ENCODE assay signal across 14 cellular contexts in genomic region chr16:67987460-67988160, GRCh38. TPM values are rescaled to one million over a fixed set of nuclear protein-coding genes. Genes with fewer than 3 reads are reported as not detected.
DNase-seq lines count a peak whose midpoint lies in the region; ATAC-seq and TF ChIP-seq lines count a peak whose summit lies in the region.
"Had no signal": no experiment of that assay in that cellular context is flagged by ENCODE, and none has a peak within 500 bp of the region (broad histone marks: within the 10 kb centered on the region; RNA-seq: fewer than 3 reads in every experiment).

No MANE protein-coding gene starts in this region.

- CTCF ChIA-PET in A673 (lab: Charles Lee), result no interaction called here

- H3K27me3 Mint-ChIP-seq in T-helper 1 cell treated with Interleukin-12 subunit alpha and Interleukin-12 subunit beta and Interleukin-4 antibody, amounts not matched to agents 30 μg/mL and 1 μg/mL, for 36 hours (ENCODE audit: low read depth), result no peaks in the 10 kb centered on the region
- no peaks in the 10 kb centered on the region for H3K27me3 Mint-ChIP-seq in activated T-helper 1 cell treated with anti-CD3 and anti-CD28 coated beads, Interleukin-12 subunit alpha, Interleukin-12 subunit beta, Interleukin-2, Interleukin-4 antibody, amounts not matched to agents 30 ng/mL and 10 ng/mL and 1 ng/mL, durations not matched to agents 14 hours and 24 hours and 36 hours (ENCODE audit: insufficient read depth)

- peaks cover 31% of the 10 kb centered on the region for H3K4me1 Mint-ChIP-seq in T-helper 1 cell treated with Interleukin-12 subunit alpha and Interleukin-12 subunit beta and Interleukin-4 antibody, amounts not matched to agents 30 μg/mL and 1 μg/mL, for 36 hours (ENCODE audit: low read depth)
- H3K4me1 Mint-ChIP-seq in activated T-helper 1 cell treated with anti-CD3 and anti-CD28 coated beads, Interleukin-12 subunit alpha, Interleukin-12 subunit beta, Interleukin-2, Interleukin-4 antibody, amounts not matched to agents 30 ng/mL and 10 ng/mL and 1 ng/mL, durations not matched to agents 14 hours and 24 hours and 36 hours (ENCODE audit: low read depth), result peaks cover 17% of the 10 kb centered on the region

- no peak for TF ChIP-seq EP300 in ovary (IDR thresholded peaks at IDR 0.05)

- no peak overlapping the region for H3K4me3 Mint-ChIP-seq in T-helper 1 cell treated with Interleukin-12 subunit alpha and Interleukin-12 subunit beta and Interleukin-4 antibody, amounts not matched to agents 30 μg/mL and 1 μg/mL, for 36 hours
- no peak overlapping the region for H3K4me3 Mint-ChIP-seq in activated T-helper 1 cell treated with anti-CD3 and anti-CD28 coated beads, Interleukin-12 subunit alpha, Interleukin-12 subunit beta, Interleukin-2, Interleukin-4 antibody, amounts not matched to agents 30 ng/mL and 10 ng/mL and 1 ng/mL, durations not matched to agents 14 hours and 24 hours and 36 hours

- H3K27me3 ChIP-seq in right atrium auricular region (no peaks in the 10 kb centered on the region), psoas muscle (ENCODE audit: insufficient read depth in 3 of 3, low read length in 2 of 3) (no peaks in the 10 kb centered on the region), A673 (replicated peaks; ENCODE audit: insufficient read depth, low read depth, low read length, poor library complexity) (no peaks in the 10 kb centered on the region), ovary (no peaks in the 10 kb centered on the region)

- H3K27ac ChIP-seq in right atrium auricular region (peak overlapping the region; percentile 42 to 58), psoas muscle (peak overlapping the region; percentile 97), A673 (ENCODE audit: low read depth, low read length, poor library complexity, severe bottlenecking) (no peak overlapping the region), ovary (no peak overlapping the region)
- H3K27ac ChIP-seq: HL-60 had no signal

- no peaks in the 10 kb centered on the region for H3K36me3 ChIP-seq in right atrium auricular region
- peaks cover 0 to 8% of the 10 kb centered on the region in 2 donors for H3K36me3 ChIP-seq in psoas muscle (ENCODE audit: insufficient read depth in 1 of 2, low read depth in 1 of 2)
- no peaks in the 10 kb centered on the region for H3K36me3 ChIP-seq in A673 (ENCODE audit: insufficient read depth, low read length, poor library complexity, severe bottlenecking)
- H3K36me3 ChIP-seq in ovary, result no peaks in the 10 kb centered on the region

- H3K4me3 ChIP-seq in right atrium auricular region (no peak overlapping the region), psoas muscle (peak overlapping the region; percentile 70), A673 (ENCODE audit: low read depth, low read length, poor library complexity, severe bottlenecking) (no peak overlapping the region), ovary (no peak overlapping the region)

- TF ChIP-seq CTCF in right atrium auricular region (IDR thresholded peaks at IDR 0.05) (no peak), psoas muscle (IDR thresholded peaks at IDR 0.05) (no peak), A673 (conservative IDR thresholded peaks at IDR 0.05; ENCODE audit: low read depth, low read length) (no peak), ovary (IDR thresholded peaks at IDR 0.05) (no peak)

- no peaks in the 10 kb centered on the region for H3K9me3 ChIP-seq in right atrium auricular region
- H3K9me3 ChIP-seq in psoas muscle, result no peaks in the 10 kb centered on the region
- no peaks in the 10 kb centered on the region for H3K9me3 ChIP-seq in A673 (ENCODE audit: low read depth, low read length, poor library complexity, severe bottlenecking)
- no peaks in the 10 kb centered on the region for H3K9me3 ChIP-seq in ovary

- POLR2A ChIA-PET in A673 (lab: Charles Lee; ENCODE audit: low non-redundant PET), result no interaction called here

- H3K36me3 Mint-ChIP-seq in T-helper 1 cell treated with Interleukin-12 subunit alpha and Interleukin-12 subunit beta and Interleukin-4 antibody, amounts not matched to agents 30 μg/mL and 1 μg/mL, for 36 hours (ENCODE audit: low read depth), result peaks cover 2% of the 10 kb centered on the region
- H3K36me3 Mint-ChIP-seq in activated T-helper 1 cell treated with anti-CD3 and anti-CD28 coated beads, Interleukin-12 subunit alpha, Interleukin-12 subunit beta, Interleukin-2, Interleukin-4 antibody, amounts not matched to agents 30 ng/mL and 10 ng/mL and 1 ng/mL, durations not matched to agents 14 hours and 24 hours and 36 hours (ENCODE audit: low read depth), result no peaks in the 10 kb centered on the region

- no peak for TF ChIP-seq POLR2A in ovary (IDR thresholded peaks at IDR 0.05)

- DNase-seq in T-helper 1 cell, result no peak
- no peak for DNase-seq in activated T-helper 1 cell treated with anti-CD3 and anti-CD28 coated beads, Interleukin-12 subunit alpha, Interleukin-12 subunit beta, Interleukin-2, Interleukin-4 antibody, amounts not matched to agents 30 ng/mL and 10 ng/mL and 1 ng/mL, durations not matched to agents 14 hours and 24 hours and 36 hours (ENCODE audit: low spot score)
- DNase-seq in right atrium auricular region (ENCODE audit: low spot score), result no peak
- peak; percentile 59 to 84 for DNase-seq in psoas muscle
- DNase-seq in SIG-M5 treated with dmso at 0.1 percent for 504 hours (lab: John Stamatoyannopoulos, UW; ENCODE audit: unreplicated experiment), result no peak
- no peak for DNase-seq in A673 (ENCODE audit: low spot score)
- no peak for DNase-seq in ovary
- DNase-seq: 8988T; activated CD8-positive, alpha-beta memory T cell treated with anti-CD3 and anti-CD28 coated beads, Interleukin-2, amount 50 U/mL, for 48 hours; cerebellar nuclear complex; NCI-H1092 treated with DMSO at 0.1 percent for 48 hours had no signal

- intact Hi-C loops in activated T-helper 1 cell treated with anti-CD3 and anti-CD28 coated beads, Interleukin-12 subunit alpha, Interleukin-12 subunit beta, Interleukin-2, Interleukin-4 antibody, amounts not matched to agents 30 ng/mL and 10 ng/mL and 1 ng/mL, durations not matched to agents 14 hours and 24 hours and 36 hours (cut with micrococcal nuclease), result no loop called here
- intact Hi-C loops in psoas muscle (cut with DNase I) (loop anchor here (2.0 kb wide), 2 partner anchors 21 to 53 kb away; no protein-coding TSS in a partner anchor), A673 (cut with micrococcal nuclease; ENCODE audit: unreplicated experiment) (no loop called here), ovary (cut with DNase I) (no loop called here)

- H3K9me3 Mint-ChIP-seq in T-helper 1 cell treated with Interleukin-12 subunit alpha and Interleukin-12 subunit beta and Interleukin-4 antibody, amounts not matched to agents 30 μg/mL and 1 μg/mL, for 36 hours, result no peaks in the 10 kb centered on the region
- no peaks in the 10 kb centered on the region for H3K9me3 Mint-ChIP-seq in activated T-helper 1 cell treated with anti-CD3 and anti-CD28 coated beads, Interleukin-12 subunit alpha, Interleukin-12 subunit beta, Interleukin-2, Interleukin-4 antibody, amounts not matched to agents 30 ng/mL and 10 ng/mL and 1 ng/mL, durations not matched to agents 14 hours and 24 hours and 36 hours

- H3K27ac Mint-ChIP-seq in T-helper 1 cell treated with Interleukin-12 subunit alpha and Interleukin-12 subunit beta and Interleukin-4 antibody, amounts not matched to agents 30 μg/mL and 1 μg/mL, for 36 hours, result peak overlapping the region; percentile 11
- H3K27ac Mint-ChIP-seq in activated T-helper 1 cell treated with anti-CD3 and anti-CD28 coated beads, Interleukin-12 subunit alpha, Interleukin-12 subunit beta, Interleukin-2, Interleukin-4 antibody, amounts not matched to agents 30 ng/mL and 10 ng/mL and 1 ng/mL, durations not matched to agents 14 hours and 24 hours and 36 hours, result peak overlapping the region; percentile 32

- H3K4me1 ChIP-seq in right atrium auricular region, result peaks cover 0 to 21% of the 10 kb centered on the region in 2 donors
- peaks cover 78% of the 10 kb centered on the region for H3K4me1 ChIP-seq in psoas muscle
- H3K4me1 ChIP-seq in A673 (ENCODE audit: insufficient read depth, low read length, poor library complexity, severe bottlenecking), result no peaks in the 10 kb centered on the region
- H3K4me1 ChIP-seq in ovary (ENCODE audit: insufficient read depth), result no peaks in the 10 kb centered on the region

- 15 to 25% (median 15%) methylated on average over 11 of the region's 11 CpGs for WGBS in psoas muscle, 3 donors
- WGBS in ovary, 3 donors, result 55 to 61% (median 58%) methylated on average over 11 of the region's 11 CpGs

- BruUV-seq in A673 (replicated peaks; lab: Mats Ljungman, UMichigan), result no TSS peak

- peak; percentile 81 to 87 (median 86) for ATAC-seq in psoas muscle
- ATAC-seq: sciatic nerve had no signal

RNA-seq across cellular contexts. Expression of gene DPEP3, which starts 7.3 kb away (rescaled TPM):
- total RNA-seq in activated T-helper 1 cell treated with anti-CD3 and anti-CD28 coated beads, Interleukin-12 subunit alpha, Interleukin-12 subunit beta, Interleukin-2, Interleukin-4 antibody, amounts not matched to agents 30 ng/mL and 10 ng/mL and 1 ng/mL, durations not matched to agents 14 hours and 24 hours and 36 hours, result not detected in 2 replicates
- total RNA-seq in right atrium auricular region (not detected), psoas muscle (under 1 TPM in 3 of 4 donors, not detected in 1; 0.10 to 0.22 (median 0.17) TPM), A673 (2021) (not detected in 2 replicates), ovary (under 1 TPM in 1 of 7 donors, not detected in 6; 0.23 TPM)
- polyA plus RNA-seq in psoas muscle (under 1 TPM in 2 of 3 donors, not detected in 1; 0.12 to 0.45 TPM), ovary (under 1 TPM in 1 of 2 donors, not detected in 1; 0.05 TPM)
- total RNA-seq: sciatic nerve had no signal

RNA-seq across cellular contexts. Expression of gene DPEP2, which starts 11.7 kb away (rescaled TPM):
- total RNA-seq in activated T-helper 1 cell treated with anti-CD3 and anti-CD28 coated beads, Interleukin-12 subunit alpha, Interleukin-12 subunit beta, Interleukin-2, Interleukin-4 antibody, amounts not matched to agents 30 ng/mL and 10 ng/mL and 1 ng/mL, durations not matched to agents 14 hours and 24 hours and 36 hours, result 2.4 and 2.6 TPM in 2 replicates
- total RNA-seq in right atrium auricular region, result 1 to 10 TPM in 1 of 2 donors, under 1 TPM in 1; 0.85 to 1.6 TPM
- 1 to 10 TPM in 1 of 4 donors, under 1 TPM in 2, not detected in 1; 0.25 to 1.1 (median 0.82) TPM for total RNA-seq in psoas muscle
- under 1 TPM; 0.23 to 0.29 (median 0.27) TPM for polyA plus RNA-seq in psoas muscle
- not detected in 2 replicates for total RNA-seq in A673 (2021)
- 1 to 10 TPM in 2 of 7 donors, under 1 TPM in 3, not detected in 2; 0.33 to 1.9 (median 0.99) TPM for total RNA-seq in ovary
- polyA plus RNA-seq in ovary, result 1 to 10 TPM in 1 of 2 donors, under 1 TPM in 1; 0.76 to 3.1 TPM

RNA-seq across cellular contexts. Expression of gene SLC12A4, which starts 19.2 kb away (rescaled TPM):
- 40.0 and 43.1 TPM in 2 replicates for total RNA-seq in activated T-helper 1 cell treated with anti-CD3 and anti-CD28 coated beads, Interleukin-12 subunit alpha, Interleukin-12 subunit beta, Interleukin-2, Interleukin-4 antibody, amounts not matched to agents 30 ng/mL and 10 ng/mL and 1 ng/mL, durations not matched to agents 14 hours and 24 hours and 36 hours
- total RNA-seq in right atrium auricular region (10 to 100 TPM; 39.5 to 85.9 TPM), psoas muscle (10 to 100 TPM; 24.1 to 89.5 (median 34.9) TPM), A673 (2021) (41.9 and 47.6 TPM in 2 replicates), ovary (10 to 100 TPM; 27.7 to 85.6 (median 56.5) TPM)
- polyA plus RNA-seq in psoas muscle (10 to 100 TPM; 18.3 to 34.8 (median 26.0) TPM), ovary (10 to 100 TPM; 29.7 to 48.7 TPM)

RNA-seq across cellular contexts. Expression of gene DPEP2NB, which starts 28.1 kb away (rescaled TPM):
- not detected in 2 replicates for total RNA-seq in activated T-helper 1 cell treated with anti-CD3 and anti-CD28 coated beads, Interleukin-12 subunit alpha, Interleukin-12 subunit beta, Interleukin-2, Interleukin-4 antibody, amounts not matched to agents 30 ng/mL and 10 ng/mL and 1 ng/mL, durations not matched to agents 14 hours and 24 hours and 36 hours
- total RNA-seq in right atrium auricular region (not detected), psoas muscle (not detected), A673 (2021) (not detected in 2 replicates), ovary (not detected)
- polyA plus RNA-seq in psoas muscle (under 1 TPM in 1 of 3 donors, not detected in 2; 0.05 TPM), ovary (not detected)
- total RNA-seq: sciatic nerve had no signal

RNA-seq across cellular contexts. Expression of gene DDX28, which starts 35.4 kb away (rescaled TPM):
- total RNA-seq in activated T-helper 1 cell treated with anti-CD3 and anti-CD28 coated beads, Interleukin-12 subunit alpha, Interleukin-12 subunit beta, Interleukin-2, Interleukin-4 antibody, amounts not matched to agents 30 ng/mL and 10 ng/mL and 1 ng/mL, durations not matched to agents 14 hours and 24 hours and 36 hours, result 28.2 and 28.4 TPM in 2 replicates
- 1 to 10 TPM; 4.3 to 4.8 TPM for total RNA-seq in right atrium auricular region
- total RNA-seq in psoas muscle, result 10 to 100 TPM; 10.0 to 19.3 (median 14.4) TPM
- 10 to 100 TPM; 11.9 to 20.2 (median 12.6) TPM for polyA plus RNA-seq in psoas muscle
- total RNA-seq in A673 (2021), result 14.2 and 16.0 TPM in 2 replicates
- total RNA-seq in ovary, result 10 to 100 TPM in 3 of 7 donors, 1 to 10 TPM in 4; 6.8 to 14.0 (median 9.7) TPM
- polyA plus RNA-seq in ovary, result 1 to 10 TPM; 9.2 to 9.3 TPM

Comparison
In these comparisons a context has a peak if more than half of its experiments do, and no peak if none do; other contexts are left out.
1. DNase-seq: peak in psoas muscle (2 of 2); none in T-helper 1 cell (0 of 5), activated T-helper 1 cell treated with anti-CD3 and anti-CD28 coated beads, Interleukin-12 subunit alpha, Interleukin-12 subunit beta, Interleukin-2, Interleukin-4 antibody, amounts not matched to agents 30 ng/mL and 10 ng/mL and 1 ng/mL, durations not matched to agents 14 hours and 24 hours and 36 hours (single experiment), right atrium auricular region (single experiment), SIG-M5 treated with dmso at 0.1 percent for 504 hours (single experiment), A673 (single experiment) and ovary (0 of 5).
2. H3K27ac ChIP-seq: peak in right atrium auricular region (2 of 2) and psoas muscle (single experiment); none in A673 (single experiment) and ovary (0 of 2).
3. intact Hi-C loops: an anchor here in psoas muscle (2.0 kb wide); none called in activated T-helper 1 cell treated with anti-CD3 and anti-CD28 coated beads, Interleukin-12 subunit alpha, Interleukin-12 subunit beta, Interleukin-2, Interleukin-4 antibody, amounts not matched to agents 30 ng/mL and 10 ng/mL and 1 ng/mL, durations not matched to agents 14 hours and 24 hours and 36 hours, A673 and ovary.